Comparison of ENCODE assay signal across 1 cellular context in the genomic region with DNA sequence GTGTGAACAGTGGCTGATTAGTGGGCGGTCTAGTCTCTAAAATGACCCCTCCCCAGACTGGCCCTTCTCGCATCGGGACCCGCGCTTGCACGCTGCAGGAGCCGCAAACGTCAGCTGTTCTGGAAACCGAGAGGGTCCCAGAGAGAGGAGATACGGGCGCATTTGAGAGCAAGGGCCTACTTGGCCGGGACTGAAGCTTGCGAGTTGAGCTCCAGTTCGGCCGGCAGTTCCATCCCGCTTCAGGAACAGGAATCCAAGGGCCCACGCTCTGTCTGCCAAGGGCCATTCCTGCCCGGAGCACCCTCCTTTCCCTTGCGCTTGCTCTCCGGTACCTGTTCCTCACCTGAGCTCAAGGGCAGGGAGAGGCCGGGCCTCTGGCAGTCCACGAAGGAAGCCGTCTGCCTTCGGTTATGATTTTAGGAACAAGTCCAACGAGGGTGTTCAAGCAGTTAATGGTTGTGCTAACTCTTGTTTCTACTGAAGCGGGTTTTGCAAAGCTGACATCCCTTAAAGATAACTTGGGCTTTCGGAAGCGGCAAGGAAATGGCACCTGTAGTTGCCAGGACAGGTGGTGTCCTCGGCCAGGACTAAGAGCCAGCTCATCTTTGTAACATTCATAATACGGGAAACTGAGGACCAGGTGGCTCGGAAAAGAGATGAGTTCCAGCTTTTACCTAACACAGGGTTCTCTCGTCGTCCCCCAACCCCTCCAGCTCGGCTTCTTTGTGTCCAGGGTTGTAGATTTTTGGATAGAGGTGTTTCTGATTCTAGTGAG.
TF ChIP-seq lines count a peak whose summit lies in the region.

No MANE protein-coding gene starts in this region.

TF ChIP-seq in HepG2, 621 proteins besides CTCF, POLR2A, EP300 and RAD21:
- TF ChIP-seq CCDC6 (CRISPR knock-in tag; IDR thresholded peaks at IDR 0.05) (peak; percentile 10; the same call in 1 of the 2 replicates), ZNF605 (CRISPR knock-in tag; IDR thresholded peaks at IDR 0.05) (peak; percentile 26; the same call in 1 of the 2 replicates), TGIF2 (CRISPR knock-in tag; IDR thresholded peaks at IDR 0.05) (no peak), TRIM24 (CRISPR knock-in tag; IDR thresholded peaks at IDR 0.05) (no peak), CSRNP1 (CRISPR knock-in tag; IDR thresholded peaks at IDR 0.05) (no peak), KDM6A (CRISPR knock-in tag; IDR thresholded peaks at IDR 0.05; ENCODE audit: low read depth) (no peak), AGO2 (optimal IDR thresholded peaks at IDR 0.05; ENCODE audit: low read depth, low read length) (peak; percentile 74), UBTF (CRISPR knock-in tag; IDR thresholded peaks at IDR 0.05) (0 out of 2 replicates have a peak, but pooled peaks have one; percentile 18), ZNF572 (CRISPR knock-in tag; IDR thresholded peaks at IDR 0.05) (0 out of 2 replicates have a peak, but pooled peaks have one; percentile 32)
- TF ChIP-seq, protein P1, sequence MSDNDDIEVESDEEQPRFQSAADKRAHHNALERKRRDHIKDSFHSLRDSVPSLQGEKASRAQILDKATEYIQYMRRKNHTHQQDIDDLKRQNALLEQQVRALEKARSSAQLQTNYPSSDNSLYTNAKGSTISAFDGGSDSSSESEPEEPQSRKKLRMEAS (IDR thresholded peaks at IDR 0.05) = 0 out of 2 replicates have a peak, but pooled peaks have one; percentile 23
- TF ChIP-seq, protein P2, sequence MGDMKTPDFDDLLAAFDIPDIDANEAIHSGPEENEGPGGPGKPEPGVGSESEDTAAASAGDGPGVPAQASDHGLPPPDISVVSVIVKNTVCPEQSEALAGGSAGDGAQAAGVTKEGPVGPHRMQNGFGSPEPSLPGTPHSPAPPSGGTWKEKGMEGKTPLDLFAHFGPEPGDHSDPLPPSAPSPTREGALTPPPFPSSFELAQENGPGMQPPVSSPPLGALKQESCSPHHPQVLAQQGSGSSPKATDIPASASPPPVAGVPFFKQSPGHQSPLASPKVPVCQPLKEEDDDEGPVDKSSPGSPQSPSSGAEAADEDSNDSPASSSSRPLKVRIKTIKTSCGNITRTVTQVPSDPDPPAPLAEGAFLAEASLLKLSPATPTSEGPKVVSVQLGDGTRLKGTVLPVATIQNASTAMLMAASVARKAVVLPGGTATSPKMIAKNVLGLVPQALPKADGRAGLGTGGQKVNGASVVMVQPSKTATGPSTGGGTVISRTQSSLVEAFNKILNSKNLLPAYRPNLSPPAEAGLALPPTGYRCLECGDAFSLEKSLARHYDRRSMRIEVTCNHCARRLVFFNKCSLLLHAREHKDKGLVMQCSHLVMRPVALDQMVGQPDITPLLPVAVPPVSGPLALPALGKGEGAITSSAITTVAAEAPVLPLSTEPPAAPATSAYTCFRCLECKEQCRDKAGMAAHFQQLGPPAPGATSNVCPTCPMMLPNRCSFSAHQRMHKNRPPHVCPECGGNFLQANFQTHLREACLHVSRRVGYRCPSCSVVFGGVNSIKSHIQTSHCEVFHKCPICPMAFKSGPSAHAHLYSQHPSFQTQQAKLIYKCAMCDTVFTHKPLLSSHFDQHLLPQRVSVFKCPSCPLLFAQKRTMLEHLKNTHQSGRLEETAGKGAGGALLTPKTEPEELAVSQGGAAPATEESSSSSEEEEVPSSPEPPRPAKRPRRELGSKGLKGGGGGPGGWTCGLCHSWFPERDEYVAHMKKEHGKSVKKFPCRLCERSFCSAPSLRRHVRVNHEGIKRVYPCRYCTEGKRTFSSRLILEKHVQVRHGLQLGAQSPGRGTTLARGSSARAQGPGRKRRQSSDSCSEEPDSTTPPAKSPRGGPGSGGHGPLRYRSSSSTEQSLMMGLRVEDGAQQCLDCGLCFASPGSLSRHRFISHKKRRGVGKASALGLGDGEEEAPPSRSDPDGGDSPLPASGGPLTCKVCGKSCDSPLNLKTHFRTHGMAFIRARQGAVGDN (CRISPR knock-in tag; IDR thresholded peaks at IDR 0.05) = peak; percentile 45
